In genomic region chr3:8371955-8372600, GRCh38 we compare ENCODE assay signal across 1 cellular context.
A peak's percentile ranks its signal among the peaks of the same experiment; 100 is the strongest.
TF ChIP-seq lines count a peak whose summit lies in the region.

No MANE protein-coding gene starts in this region.

TF ChIP-seq in GM12878, 131 proteins besides CTCF, POLR2A, EP300 and RAD21 (continued from another document):
- TF ChIP-seq, protein P1, sequence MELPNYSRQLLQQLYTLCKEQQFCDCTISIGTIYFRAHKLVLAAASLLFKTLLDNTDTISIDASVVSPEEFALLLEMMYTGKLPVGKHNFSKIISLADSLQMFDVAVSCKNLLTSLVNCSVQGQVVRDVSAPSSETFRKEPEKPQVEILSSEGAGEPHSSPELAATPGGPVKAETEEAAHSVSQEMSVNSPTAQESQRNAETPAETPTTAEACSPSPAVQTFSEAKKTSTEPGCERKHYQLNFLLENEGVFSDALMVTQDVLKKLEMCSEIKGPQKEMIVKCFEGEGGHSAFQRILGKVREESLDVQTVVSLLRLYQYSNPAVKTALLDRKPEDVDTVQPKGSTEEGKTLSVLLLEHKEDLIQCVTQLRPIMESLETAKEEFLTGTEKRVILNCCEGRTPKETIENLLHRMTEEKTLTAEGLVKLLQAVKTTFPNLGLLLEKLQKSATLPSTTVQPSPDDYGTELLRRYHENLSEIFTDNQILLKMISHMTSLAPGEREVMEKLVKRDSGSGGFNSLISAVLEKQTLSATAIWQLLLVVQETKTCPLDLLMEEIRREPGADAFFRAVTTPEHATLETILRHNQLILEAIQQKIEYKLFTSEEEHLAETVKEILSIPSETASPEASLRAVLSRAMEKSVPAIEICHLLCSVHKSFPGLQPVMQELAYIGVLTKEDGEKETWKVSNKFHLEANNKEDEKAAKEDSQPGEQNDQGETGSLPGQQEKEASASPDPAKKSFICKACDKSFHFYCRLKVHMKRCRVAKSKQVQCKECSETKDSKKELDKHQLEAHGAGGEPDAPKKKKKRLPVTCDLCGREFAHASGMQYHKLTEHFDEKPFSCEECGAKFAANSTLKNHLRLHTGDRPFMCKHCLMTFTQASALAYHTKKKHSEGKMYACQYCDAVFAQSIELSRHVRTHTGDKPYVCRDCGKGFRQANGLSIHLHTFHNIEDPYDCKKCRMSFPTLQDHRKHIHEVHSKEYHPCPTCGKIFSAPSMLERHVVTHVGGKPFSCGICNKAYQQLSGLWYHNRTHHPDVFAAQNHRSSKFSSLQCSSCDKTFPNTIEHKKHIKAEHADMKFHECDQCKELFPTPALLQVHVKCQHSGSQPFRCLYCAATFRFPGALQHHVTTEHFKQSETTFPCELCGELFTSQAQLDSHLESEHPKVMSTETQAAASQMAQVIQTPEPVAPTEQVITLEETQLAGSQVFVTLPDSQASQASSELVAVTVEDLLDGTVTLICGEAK (IDR thresholded peaks at IDR 0.05; ENCODE audit: borderline replicate concordance), result 0 out of 2 replicates have a peak, but pooled peaks have one; percentile 18
- no peak for TF ChIP-seq STAT1 (conservative IDR thresholded peaks at IDR 0.05)
